27 cellular contexts compared by ENCODE assay signal in the genomic region with DNA sequence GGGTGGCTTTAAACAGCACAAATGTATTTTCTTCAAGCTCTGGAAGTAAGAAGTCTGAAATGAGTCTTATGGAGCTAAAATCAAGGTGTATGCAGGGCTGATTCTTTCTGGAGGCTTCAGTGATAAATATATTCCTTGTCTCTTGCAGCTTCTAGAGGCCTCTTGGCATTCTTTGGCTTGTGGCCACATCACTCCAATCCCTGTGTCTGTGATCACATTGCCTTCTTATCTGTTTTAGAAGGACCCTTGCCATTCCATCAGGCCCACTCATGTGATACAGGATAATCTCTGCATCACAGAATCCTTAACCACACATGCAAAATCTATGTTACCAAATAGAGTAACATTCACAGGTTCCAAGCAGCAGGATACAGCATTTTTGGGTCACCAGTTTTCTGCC.
"Had no signal": no experiment of that assay in that cellular context is flagged by ENCODE, and none has a peak within 500 bp of the region (broad histone marks: within the 10 kb centered on the region; RNA-seq: fewer than 3 reads in every experiment).

No MANE protein-coding gene starts in this region.

- H3K4me1 Mint-ChIP-seq: stimulated activated effector memory CD8-positive, alpha-beta T cell treated with anti-CD3 and anti-CD28 coated beads, Interleukin-12 subunit alpha, Interleukin-12 subunit beta, amount 100 ng/mL, for 72 hours; stimulated activated memory B cell treated with anti-CD40 and anti-IgM and Interleukin-4, amounts not matched to agents 10 μg/mL and 1 μg/mL and 100 μg/mL, for 72 hours; stimulated activated naive B cell treated with anti-CD40 and anti-IgM and Interleukin-4, amounts not matched to agents 10 μg/mL and 1 μg/mL and 100 μg/mL, for 72 hours; stimulated activated naive CD8-positive, alpha-beta T cell treated with anti-CD3 and anti-CD28 coated beads, Interleukin-15, amount 100 ng/mL, for 72 hours had no signal

- DNase-seq: stimulated activated CD4-positive, alpha-beta T cell treated with anti-CD3 and anti-CD28 coated beads, Interleukin-2, amount 100 ng/mL, for 48 hours; stimulated activated CD4-positive, alpha-beta T cell treated with anti-CD3 and anti-CD28 coated beads, Interleukin-4, amount 100 ng/mL, for 1 hour; stimulated activated CD4-positive, alpha-beta T cell treated with anti-CD3 and anti-CD28 coated beads, Interleukin-4, amount 100 ng/mL, for 24 hours; stimulated activated CD4-positive, alpha-beta T cell treated with anti-CD3 and anti-CD28 coated beads, Interleukin-4, amount 100 ng/mL, for 4 hours; stimulated activated CD8-positive, alpha-beta memory T cell treated with anti-CD3 and anti-CD28 coated beads, Interleukin-4, amount 100 ng/mL, for 48 hours; stimulated activated naive B cell treated with anti-CD40 and anti-IgM and Interleukin-4, amounts not matched to agents 10 μg/mL and 1 μg/mL and 100 μg/mL, for 72 hours; stimulated activated naive CD4-positive, alpha-beta T cell; stimulated activated naive CD4-positive, alpha-beta T cell treated with Interleukin-2 at 50 U/mL for 16 hours; stimulated activated naive CD8-positive, alpha-beta T cell treated with anti-CD3 and anti-CD28 coated beads, Interleukin-15, amount 100 ng/mL, for 72 hours; stimulated activated naive CD8-positive, alpha-beta T cell treated with anti-CD3 and anti-CD28 coated beads, Interleukin-15, Interleukin-2, amounts not matched to agents 100 U/mL and 50 U/mL, for 24 hours; stomach; substantia nigra; testis; tibial artery; transverse colon; trophoblast cell; upper lobe of left lung; upper lobe of right lung; uterus had no signal

- H3K9me3 Mint-ChIP-seq: type B pancreatic cell had no signal

- H3K4me3 Mint-ChIP-seq: stimulated activated effector memory CD8-positive, alpha-beta T cell treated with anti-CD3 and anti-CD28 coated beads, Interleukin-12 subunit alpha, Interleukin-12 subunit beta, amount 100 ng/mL, for 72 hours; stimulated activated memory B cell treated with anti-CD40 and anti-IgM and Interleukin-4, amounts not matched to agents 10 μg/mL and 1 μg/mL and 100 μg/mL, for 72 hours; stimulated activated naive B cell treated with anti-CD40 and anti-IgM and Interleukin-4, amounts not matched to agents 10 μg/mL and 1 μg/mL and 100 μg/mL, for 72 hours; stimulated activated naive CD8-positive, alpha-beta T cell treated with anti-CD3 and anti-CD28 coated beads, Interleukin-15, amount 100 ng/mL, for 72 hours; stimulated activated naive CD8-positive, alpha-beta T cell treated with anti-CD3 and anti-CD28 coated beads, Interleukin-15, Interleukin-2, amounts not matched to agents 100 ng/mL and 50 ng/mL, for 24 hours; type B pancreatic cell had no signal

- H3K27ac ChIP-seq: stomach, suprapubic skin, testis, thoracic aorta, tibial artery, tibial nerve, transverse colon, upper lobe of left lung, upper lobe of right lung, uterus, vagina had no signal

- ATAC-seq: stimulated activated effector memory CD8-positive, alpha-beta T cell treated with anti-CD3 and anti-CD28 coated beads, Interleukin-12 subunit alpha, Interleukin-12 subunit beta, amount 100 ng/mL, for 72 hours; stimulated activated memory B cell treated with anti-CD40 and anti-IgM and Interleukin-4, amounts not matched to agents 10 μg/mL and 1 μg/mL and 100 μg/mL, for 72 hours; stimulated activated naive B cell treated with anti-CD40 and anti-IgM and Interleukin-4, amounts not matched to agents 10 μg/mL and 1 μg/mL and 100 μg/mL, for 72 hours; stimulated activated naive CD8-positive, alpha-beta T cell treated with anti-CD3 and anti-CD28 coated beads, Interleukin-15, amount 100 ng/mL, for 72 hours; stimulated activated naive CD8-positive, alpha-beta T cell treated with anti-CD3 and anti-CD28 coated beads, Interleukin-15, Interleukin-2, amounts not matched to agents 100 U/mL and 50 U/mL, for 24 hours; upper lobe of right lung had no signal

- H3K36me3 ChIP-seq: stomach, suprapubic skin, thoracic aorta, tibial artery, tibial nerve, transverse colon, upper lobe of left lung, upper lobe of right lung, uterus, vagina had no signal

- H3K4me3 ChIP-seq: stomach, suprapubic skin, testis, thoracic aorta, tibial artery, tibial nerve, transverse colon, upper lobe of left lung, upper lobe of right lung, uterus, vagina had no signal

- H3K9me3 ChIP-seq: suprapubic skin, testis, thoracic aorta, tibial artery, tibial nerve, transverse colon, upper lobe of left lung, upper lobe of right lung, uterus, vagina had no signal

- H3K27me3 Mint-ChIP-seq: stimulated activated memory B cell treated with anti-CD40 and anti-IgM and Interleukin-4, amounts not matched to agents 10 μg/mL and 1 μg/mL and 100 μg/mL, for 72 hours; stimulated activated naive B cell treated with anti-CD40 and anti-IgM and Interleukin-4, amounts not matched to agents 10 μg/mL and 1 μg/mL and 100 μg/mL, for 72 hours; stimulated activated naive CD8-positive, alpha-beta T cell treated with anti-CD3 and anti-CD28 coated beads, Interleukin-15, amount 100 ng/mL, for 72 hours; stimulated activated naive CD8-positive, alpha-beta T cell treated with anti-CD3 and anti-CD28 coated beads, Interleukin-15, Interleukin-2, amounts not matched to agents 100 ng/mL and 50 ng/mL, for 24 hours; type B pancreatic cell had no signal

- H3K4me1 ChIP-seq: stomach, suprapubic skin, testis, tibial artery, tibial nerve, transverse colon, upper lobe of left lung, upper lobe of right lung, uterus, vagina had no signal

- H3K27ac Mint-ChIP-seq: stimulated activated effector memory CD8-positive, alpha-beta T cell treated with anti-CD3 and anti-CD28 coated beads, Interleukin-12 subunit alpha, Interleukin-12 subunit beta, amount 100 ng/mL, for 72 hours; stimulated activated memory B cell treated with anti-CD40 and anti-IgM and Interleukin-4, amounts not matched to agents 10 μg/mL and 1 μg/mL and 100 μg/mL, for 72 hours; stimulated activated naive B cell treated with anti-CD40 and anti-IgM and Interleukin-4, amounts not matched to agents 10 μg/mL and 1 μg/mL and 100 μg/mL, for 72 hours; stimulated activated naive CD8-positive, alpha-beta T cell treated with anti-CD3 and anti-CD28 coated beads, Interleukin-15, amount 100 ng/mL, for 72 hours; stimulated activated naive CD8-positive, alpha-beta T cell treated with anti-CD3 and anti-CD28 coated beads, Interleukin-15, Interleukin-2, amounts not matched to agents 100 ng/mL and 50 ng/mL, for 24 hours; type B pancreatic cell had no signal

- H3K36me3 Mint-ChIP-seq: stimulated activated effector memory CD8-positive, alpha-beta T cell treated with anti-CD3 and anti-CD28 coated beads, Interleukin-12 subunit alpha, Interleukin-12 subunit beta, amount 100 ng/mL, for 72 hours; stimulated activated memory B cell treated with anti-CD40 and anti-IgM and Interleukin-4, amounts not matched to agents 10 μg/mL and 1 μg/mL and 100 μg/mL, for 72 hours; stimulated activated naive B cell treated with anti-CD40 and anti-IgM and Interleukin-4, amounts not matched to agents 10 μg/mL and 1 μg/mL and 100 μg/mL, for 72 hours; type B pancreatic cell had no signal

- H3K27me3 ChIP-seq: stomach, suprapubic skin, testis, tibial artery, tibial nerve, transverse colon, upper lobe of left lung, upper lobe of right lung, uterus, vagina had no signal
